In the genomic region with DNA sequence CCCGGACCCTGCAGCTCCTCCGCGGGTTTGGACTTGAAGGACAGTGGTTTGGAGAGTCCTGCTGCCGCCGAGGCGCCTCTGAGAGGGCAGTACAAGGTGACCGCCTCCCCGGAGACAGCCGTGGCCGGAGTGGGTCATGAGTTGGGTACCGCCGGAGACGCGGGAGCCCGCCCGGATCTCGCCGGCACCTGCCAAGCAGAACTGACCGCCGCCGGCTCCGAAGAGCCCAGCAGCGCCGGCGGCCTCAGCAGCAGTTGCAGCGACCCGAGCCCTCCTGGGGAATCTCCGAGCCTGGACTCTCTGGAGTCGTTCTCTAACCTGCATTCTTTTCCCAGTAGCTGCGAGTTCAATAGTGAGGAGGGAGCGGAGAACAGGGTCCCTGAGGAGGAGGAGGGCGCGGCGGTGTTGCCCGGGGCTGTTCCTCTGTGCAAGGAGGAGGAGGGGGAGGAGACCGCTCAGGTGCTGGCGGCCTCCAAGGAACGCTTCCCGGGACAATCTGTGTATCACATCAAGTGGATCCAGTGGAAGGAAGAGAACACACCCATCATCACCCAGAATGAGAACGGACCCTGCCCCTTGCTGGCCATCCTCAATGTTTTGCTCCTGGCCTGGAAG, we compare ENCODE assay signal across 8 cellular contexts. TPM values are rescaled to one million over a fixed set of nuclear protein-coding genes. Genes with fewer than 3 reads are reported as not detected.
DNase-seq lines count a peak whose midpoint lies in the region; ATAC-seq and TF ChIP-seq lines count a peak whose summit lies in the region.

No MANE protein-coding gene starts in this region.

- H3K4me1 ChIP-seq in OCI-LY3 (ENCODE audit: low read length) (peaks cover 19% of the 10 kb centered on the region), right cardiac atrium (ENCODE audit: control insufficient read depth, insufficient read depth, low read length) (peaks cover 6% of the 10 kb centered on the region), psoas muscle (peaks cover 34% of the 10 kb centered on the region)

- H3K27me3 ChIP-seq in OCI-LY3 (ENCODE audit: low read depth, low read length), result no peaks in the 10 kb centered on the region
- H3K27me3 ChIP-seq in right cardiac atrium (ENCODE audit: control insufficient read depth, insufficient read depth), result no peaks in the 10 kb centered on the region
- H3K27me3 ChIP-seq in psoas muscle (ENCODE audit: insufficient read depth in 3 of 3, low read length in 2 of 3), result no peaks in the 10 kb centered on the region

- H3K4me3 ChIP-seq in OCI-LY3 (ENCODE audit: low read length) (peak overlapping the region; percentile 80), right cardiac atrium (ENCODE audit: low read length) (peak overlapping the region; percentile 61), psoas muscle (peak overlapping the region; percentile 97)

- H4K20me1 ChIP-seq in OCI-LY3 (ENCODE audit: insufficient read depth, low read length), result no peaks in the 10 kb centered on the region

- H3K9me3 ChIP-seq in OCI-LY3 (ENCODE audit: insufficient read depth, low read length) (no peaks in the 10 kb centered on the region), right cardiac atrium (ENCODE audit: control insufficient read depth, low read length) (no peaks in the 10 kb centered on the region), psoas muscle (no peaks in the 10 kb centered on the region)

- peak overlapping the region; percentile 92 for H3K4me2 ChIP-seq in OCI-LY3 (ENCODE audit: low read length)

- TF ChIP-seq CTCF in OCI-LY3 (IDR thresholded peaks at IDR 0.05; ENCODE audit: low read depth, low read length), result no peak
- TF ChIP-seq CTCF in psoas muscle (IDR thresholded peaks at IDR 0.05), result no peak

- H3K27ac ChIP-seq in OCI-LY3 (ENCODE audit: low read length) (peak overlapping the region; percentile 53), angular gyrus (ENCODE audit: low read depth, low read length) (peak overlapping the region; percentile 95), right cardiac atrium (ENCODE audit: low read length) (peak overlapping the region; percentile 91), psoas muscle (peak overlapping the region; percentile 98)

- peak overlapping the region; percentile 84 for H3K9ac ChIP-seq in OCI-LY3 (ENCODE audit: low read length)

- WGBS in right cardiac atrium, result under 1% methylated on average over 40 of the region's 40 CpGs
- 0 to 1% (median 0%) methylated on average over 36 to 40 of the region's 40 CpGs for WGBS in psoas muscle, 3 donors

- peak; percentile 8 for ATAC-seq in HG02938 (IDR thresholded peaks at IDR 0.05; ENCODE audit: unreplicated experiment)
- ATAC-seq in right cardiac atrium, result peak; percentile 44 to 51
- peak; percentile 36 to 63 (median 52) for ATAC-seq in psoas muscle

- H3K79me2 ChIP-seq in OCI-LY3 (ENCODE audit: low read length), result no peaks in the 10 kb centered on the region

- DNase-seq in NCI-H82 (lab: John Stamatoyannopoulos, UW), result peak; percentile 62
- DNase-seq in NCI-H82 treated with DMSO at 0.1 percent for 48 hours (lab: John Stamatoyannopoulos, UW; ENCODE audit: unreplicated experiment), result no peak
- DNase-seq in right cardiac atrium, result peak; percentile 59 to 84 (median 83)
- peak; percentile 62 to 78 for DNase-seq in psoas muscle
- no peak for DNase-seq in NCI-H1930 (lab: John Stamatoyannopoulos, UW)

- intact Hi-C loops in right cardiac atrium (cut with DNase I) (no loop called here), psoas muscle (cut with DNase I) (loop anchor here in 1 of 2 donors (5.0 kb wide), 1 partner anchor 544 kb away; no protein-coding TSS in a partner anchor)

- H2AFZ ChIP-seq in OCI-LY3 (ENCODE audit: low read depth, low read length), result peak overlapping the region; percentile 93

- H3K36me3 ChIP-seq in OCI-LY3 (replicated peaks; ENCODE audit: low read depth, low read length) (no peaks in the 10 kb centered on the region), psoas muscle (ENCODE audit: insufficient read depth in 1 of 2, low read depth in 1 of 2) (no peaks in the 10 kb centered on the region)

RNA-seq across cellular contexts. Expression of a gene that starts 0.6 kb away (rescaled TPM):
- total RNA-seq in right cardiac atrium, result 10 to 100 TPM; 28.0 to 40.6 (median 30.7) TPM
- polyA plus RNA-seq in right cardiac atrium, result 10.7 TPM
- total RNA-seq in psoas muscle, result 10 to 100 TPM in 1 of 4 donors, 1 to 10 TPM in 3; 6.0 to 11.3 (median 8.5) TPM
- 1 to 10 TPM; 3.3 to 6.0 (median 3.4) TPM for polyA plus RNA-seq in psoas muscle

RNA-seq across cellular contexts. Expression of a gene that starts 22.2 kb away (rescaled TPM):
- total RNA-seq in right cardiac atrium (100 to 1,000 TPM in 1 of 4 donors, 10 to 100 TPM in 3; 91.8 to 103 (median 94.5) TPM), psoas muscle (10 to 100 TPM; 33.1 to 37.9 (median 36.5) TPM)
- polyA plus RNA-seq in right cardiac atrium (14.1 TPM), psoas muscle (10 to 100 TPM in 2 of 3 donors, 1 to 10 TPM in 1; 7.9 to 24.7 (median 10.8) TPM)

Comparison
In these comparisons a context has a peak if more than half of its experiments do, and no peak if none do; other contexts are left out.
1. DNase-seq: peak in NCI-H82 (single experiment), right cardiac atrium (3 of 3) and psoas muscle (2 of 2); none in NCI-H82 treated with DMSO at 0.1 percent for 48 hours (single experiment) and NCI-H1930 (0 of 2).
2. Peak in every context shown above with its lines, with median percentiles within 50 percentile points of each other: ATAC-seq, H3K27ac ChIP-seq and H3K4me3 ChIP-seq.